ENCODE assay signal across 20 cellular contexts in the genomic region with DNA sequence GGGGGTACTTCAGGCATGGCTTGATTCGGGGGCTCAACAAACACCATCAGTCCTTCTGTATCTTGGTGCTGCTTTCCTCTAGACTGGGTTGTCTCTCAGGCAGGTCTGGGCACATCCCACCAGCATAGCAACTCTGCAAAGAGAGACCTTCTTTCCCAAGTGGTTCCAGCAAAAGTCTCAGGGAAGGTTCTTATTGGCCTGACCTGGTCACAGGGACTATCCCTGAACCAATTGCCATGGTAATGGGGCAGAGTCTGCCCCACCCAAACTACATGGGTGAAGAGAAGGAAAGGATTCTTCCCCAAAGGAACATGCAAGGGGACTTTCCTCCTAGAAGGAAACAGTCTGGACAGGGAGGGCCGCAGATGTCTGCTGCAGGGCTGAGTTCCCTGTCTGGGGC.
"Had no signal": no experiment of that assay in that cellular context is flagged by ENCODE, and none has a peak within 500 bp of the region (broad histone marks: within the 10 kb centered on the region; RNA-seq: fewer than 3 reads in every experiment).

No MANE protein-coding gene starts in this region.

- H3K36me3 Mint-ChIP-seq: natural killer cell had no signal

- H3K27ac ChIP-seq: colonic mucosa, hepatocyte, tibial artery had no signal

- H3K4me2 ChIP-seq: hepatocyte had no signal

- H3K27me3 Mint-ChIP-seq: activated CD8-positive, alpha-beta T cell treated with anti-CD3 and anti-CD28 coated beads for 36 hours had no signal

- ATAC-seq: activated CD8-positive, alpha-beta T cell treated with anti-CD3 and anti-CD28 coated beads for 36 hours; activated naive CD4-positive, alpha-beta T cell treated with anti-CD3 and anti-CD28 coated beads, Interleukin-2, amount 50 U/mL, for 72 hours; activated T-cell treated with anti-CD3 and anti-CD28 coated beads, Interleukin-2, amount 50 U/mL, for 4 hours; left ventricle myocardium superior; natural killer cell; stimulated activated naive B cell treated with anti-CD40 and anti-IgM and Interleukin-4, amounts not matched to agents 10 μg/mL and 1 μg/mL and 100 μg/mL, for 72 hours had no signal

- H3K27ac Mint-ChIP-seq: activated CD8-positive, alpha-beta T cell treated with anti-CD3 and anti-CD28 coated beads for 36 hours; activated naive CD4-positive, alpha-beta T cell treated with anti-CD3 and anti-CD28 coated beads, Interleukin-2, amount 50 U/mL, for 72 hours; progenitor cell of endocrine pancreas; stimulated activated naive B cell treated with anti-CD40 and anti-IgM and Interleukin-4, amounts not matched to agents 10 μg/mL and 1 μg/mL and 100 μg/mL, for 72 hours had no signal

- H3K4me1 ChIP-seq: colonic mucosa had no signal

- H3K9me3 ChIP-seq: colonic mucosa had no signal

- DNase-seq: activated CD4-positive, alpha-beta T cell treated with anti-CD3 and anti-CD28 coated beads for 4 hours; activated CD8-positive, alpha-beta T cell treated with anti-CD3 and anti-CD28 coated beads for 36 hours; activated effector memory CD4-positive, alpha-beta T cell treated with Interleukin-2 at 50 U/mL for 16 hours; activated T-cell treated with anti-CD3 and anti-CD28 coated beads, Interleukin-2, amount 50 U/mL, for 4 hours; central memory CD4-positive, alpha-beta T cell; colonic mucosa; kidney glomerular epithelial cell; mesendoderm; natural killer cell; occipital lobe; stimulated activated CD4-positive, alpha-beta T cell treated with anti-CD3 and anti-CD28 coated beads, Interleukin-2, amount 100 ng/mL, for 48 hours; stimulated activated naive B cell treated with anti-CD40 and anti-IgM and Interleukin-4, amounts not matched to agents 10 μg/mL and 1 μg/mL and 100 μg/mL, for 72 hours; tibial artery; uterus had no signal

- H3K36me3 ChIP-seq: colonic mucosa, esophagus muscularis mucosa, right atrium auricular region, tibial artery, uterus had no signal

- H3K9me3 Mint-ChIP-seq: activated T-cell treated with anti-CD3 and anti-CD28 coated beads, Interleukin-2, amount 50 U/mL, for 4 hours; natural killer cell had no signal

- H3K4me3 Mint-ChIP-seq: activated CD8-positive, alpha-beta T cell treated with anti-CD3 and anti-CD28 coated beads for 36 hours; activated T-cell treated with anti-CD3 and anti-CD28 coated beads, Interleukin-2, amount 50 U/mL, for 4 hours; natural killer cell; stimulated activated naive B cell treated with anti-CD40 and anti-IgM and Interleukin-4, amounts not matched to agents 10 μg/mL and 1 μg/mL and 100 μg/mL, for 72 hours had no signal

- H2AFZ ChIP-seq: hepatocyte had no signal

- H3K27me3 ChIP-seq: colonic mucosa, esophagus muscularis mucosa, hepatocyte, right atrium auricular region, tibial artery, uterus had no signal

- H3K4me3 ChIP-seq: colonic mucosa, esophagus muscularis mucosa, hepatocyte, right atrium auricular region, tibial artery, uterus had no signal

- H3K79me2 ChIP-seq: hepatocyte had no signal
